29 cellular contexts compared by ENCODE assay signal in genomic region chr21:21622460-21623234, GRCh38.
"Had no signal": no experiment of that assay in that cellular context is flagged by ENCODE, and none has a peak within 500 bp of the region (broad histone marks: within the 10 kb centered on the region; RNA-seq: fewer than 3 reads in every experiment).

No MANE protein-coding gene starts in this region.

- H3K36me3 ChIP-seq: brain microvascular endothelial cell, heart left ventricle, WERI-Rb-1 had no signal

- H3K4me1 ChIP-seq: heart left ventricle had no signal

- ATAC-seq: activated CD4-positive, CD25-positive, alpha-beta regulatory T cell treated with anti-CD3 and anti-CD28 coated beads, Interleukin-2, amount 50 U/mL, for 24 hours; activated CD8-positive, alpha-beta T cell treated with anti-CD3 and anti-CD28 coated beads for 36 hours; activated T-cell treated with anti-CD3 and anti-CD28 coated beads, Interleukin-2, amount 50 U/mL, for 4 hours; activated T-helper 17 cell treated with anti-CD3 and anti-CD28 coated beads, Interleukin-2, amount 50 U/mL, for 72 hours; esophagus mucosa; heart left ventricle; T-helper 17 cell had no signal

- H3K27me3 ChIP-seq: brain microvascular endothelial cell, dorsolateral prefrontal cortex, heart left ventricle had no signal

- DNase-seq: activated B cell treated with CpG ODN at 0.5 μM for 24 hours; activated CD4-positive, alpha-beta T cell treated with anti-CD3 and anti-CD28 coated beads for 48 hours; activated CD4-positive, alpha-beta T cell treated with anti-CD3 and anti-CD28 coated beads, Interleukin-2, amount 50 U/mL, for 1 hour; activated CD4-positive, alpha-beta T cell treated with anti-CD3 and anti-CD28 coated beads, Interleukin-2, amount 50 U/mL, for 48 hours; activated CD8-positive, alpha-beta memory T cell treated with anti-CD3 and anti-CD28 coated beads for 24 hours; activated CD8-positive, alpha-beta T cell treated with anti-CD3 and anti-CD28 coated beads for 36 hours; activated effector memory CD4-positive, alpha-beta T cell treated with Interleukin-2 at 50 U/mL for 16 hours; activated gamma-delta T cell treated with Interleukin-2 at 50 U/mL for 16 hours; activated naive CD4-positive, alpha-beta T cell treated with anti-CD3 and anti-CD28 coated beads, Interleukin-2, amount 50 U/mL, for 16 hours; activated naive CD4-positive, alpha-beta T cell treated with Interleukin-2 at 50 U/mL for 16 hours; activated T-cell treated with anti-CD3 and anti-CD28 coated beads, Interleukin-2, amount 50 U/mL, for 4 hours; amniotic stem cell; anterior cingulate cortex; brain microvascular endothelial cell; dorsolateral prefrontal cortex; effector memory CD4-positive, alpha-beta T cell; endodermal cell; foreskin fibroblast; glutamatergic neuron; heart left ventricle; T-helper 17 cell; T1000; WERI-Rb-1 had no signal

- FAIRE-seq: bronchial epithelial cell, frontal cortex had no signal

- H3K27ac ChIP-seq: brain microvascular endothelial cell, coronary artery, dorsolateral prefrontal cortex, heart left ventricle, WERI-Rb-1 had no signal

- H3K4me3 ChIP-seq: coronary artery, dorsolateral prefrontal cortex, heart left ventricle had no signal
